In genomic region chr11:94934362-94934761, GRCh38 we compare ENCODE assay signal across 9 cellular contexts. TPM values are rescaled to one million over a fixed set of nuclear protein-coding genes. Genes with fewer than 3 reads are reported as not detected.
A peak's percentile ranks its signal among the peaks of the same experiment; 100 is the strongest.
DNase-seq lines count a peak whose midpoint lies in the region; ATAC-seq, FAIRE-seq and TF ChIP-seq lines count a peak whose summit lies in the region.
"Had no signal": no experiment of that assay in that cellular context is flagged by ENCODE, and none has a peak within 500 bp of the region (broad histone marks: within the 10 kb centered on the region; RNA-seq: fewer than 3 reads in every experiment).

No MANE protein-coding gene starts in this region.

- 66 to 76% methylated on average over 4 of the region's 4 CpGs for WGBS in heart right ventricle, 2 donors

- peaks cover 7 to 51% (median 29%) of the 10 kb centered on the region in 9 donors for H3K4me1 ChIP-seq in heart right ventricle
- peaks cover 41% of the 10 kb centered on the region for H3K4me1 ChIP-seq in adipocyte (ENCODE audit: control insufficient read depth, insufficient read depth, low read length)
- H3K4me1 ChIP-seq in uterus: peaks cover 0 to 6% of the 10 kb centered on the region in 2 donors

- H3K9ac ChIP-seq in adipocyte (ENCODE audit: low read length): peak overlapping the region; percentile 48

- H3K4me3 ChIP-seq in heart right ventricle (no peak overlapping the region), adipocyte (ENCODE audit: low read length) (no peak overlapping the region), uterus (no peak overlapping the region)
- H3K4me3 ChIP-seq: mucosa of descending colon had no signal

- H3K27ac ChIP-seq in heart right ventricle (peak overlapping the region in 8 of 10 donors; percentile 12 to 66 (median 38)), uterus (peak overlapping the region; percentile 78 to 88)

- H3K27me3 ChIP-seq in heart right ventricle (no peaks in the 10 kb centered on the region), adipocyte (replicated peaks; ENCODE audit: control insufficient read depth, insufficient read depth, low read length) (no peaks in the 10 kb centered on the region), uterus (no peaks in the 10 kb centered on the region)

- no peak for FAIRE-seq in frontal cortex (lab: Jason Lieb, UNC)

- no peaks in the 10 kb centered on the region for H3K36me3 ChIP-seq in heart right ventricle
- no peaks in the 10 kb centered on the region for H3K36me3 ChIP-seq in adipocyte (ENCODE audit: control insufficient read depth, insufficient read depth, low read length, severe bottlenecking)
- no peaks in the 10 kb centered on the region for H3K36me3 ChIP-seq in uterus

- no peak for TF ChIP-seq POLR2A in uterus (IDR thresholded peaks at IDR 0.05)

- DNase-seq in heart right ventricle: no peak
- no peak for DNase-seq in left ventricle myocardium superior
- peak; percentile 27 for DNase-seq in adipocyte (ENCODE audit: low read depth)
- peak; percentile 79 for DNase-seq in iris pigment epithelial cell (ENCODE audit: low read depth)
- no peak for DNase-seq in uterus
- no peak for DNase-seq in frontal cortex (ENCODE audit: low spot score in 2 of 2)
- DNase-seq: mucosa of descending colon had no signal

- intact Hi-C loops in heart right ventricle (cut with DNase I): no loop called here
- intact Hi-C loops in left ventricle myocardium superior (cut with micrococcal nuclease): no loop called here
- intact Hi-C loops in uterus (cut with DNase I; ENCODE audit: low total_unique reads): no loop called here

- TF ChIP-seq CTCF in heart right ventricle (IDR thresholded peaks at IDR 0.05) (no peak), uterus (IDR thresholded peaks at IDR 0.05) (no peak)

- no peak for ATAC-seq in heart right ventricle
- ATAC-seq in left ventricle myocardium superior: no peak
- no peak for ATAC-seq in GM18907 (IDR thresholded peaks at IDR 0.05; ENCODE audit: unreplicated experiment)
- no peak for ATAC-seq in GM19467 (IDR thresholded peaks at IDR 0.05; ENCODE audit: unreplicated experiment)
- ATAC-seq: mucosa of descending colon had no signal

- H3K9me3 ChIP-seq in heart right ventricle: no peaks in the 10 kb centered on the region
- no peaks in the 10 kb centered on the region for H3K9me3 ChIP-seq in adipocyte (ENCODE audit: control insufficient read depth, low read length)
- no peaks in the 10 kb centered on the region for H3K9me3 ChIP-seq in uterus
- H3K9me3 ChIP-seq: mucosa of descending colon had no signal

RNA-seq across cellular contexts. Expression of gene CWC15, which starts 39.0 kb away (rescaled TPM):
- total RNA-seq in heart right ventricle: 10 to 100 TPM; 53.1 to 75.4 (median 67.3) TPM
- polyA plus RNA-seq in heart right ventricle: 100 to 1,000 TPM in 1 of 2 donors, 10 to 100 TPM in 1; 71.6 to 196 TPM
- total RNA-seq in left ventricle myocardium superior: 80.3 TPM
- 10 to 100 TPM; 11.5 to 67.2 (median 56.9) TPM for total RNA-seq in uterus
- 53.8 TPM for total RNA-seq in frontal cortex

RNA-seq across cellular contexts. Expression of gene KDM4D, which starts 39.1 kb away (rescaled TPM):
- total RNA-seq in heart right ventricle (1 to 10 TPM in 6 of 10 donors, under 1 TPM in 4; 0.79 to 1.3 (median 1.0) TPM), left ventricle myocardium superior (0.59 TPM), uterus (1 to 10 TPM in 1 of 4 donors, under 1 TPM in 2, not detected in 1; under 0.01 to 1.9 (median 0.70) TPM), frontal cortex (2.0 TPM)
- polyA plus RNA-seq in heart right ventricle: under 1 TPM; 0.22 to 0.57 TPM

Comparison
In these comparisons a context has a peak if more than half of its experiments do, and no peak if none do; other contexts are left out.
1. DNase-seq: peak in adipocyte (single experiment) and iris pigment epithelial cell (single experiment); none in heart right ventricle (0 of 2), left ventricle myocardium superior (single experiment), uterus (0 of 2) and frontal cortex (0 of 2).